ENCODE assay signal across 18 cellular contexts in genomic region chr1:3238705-3239278, GRCh38.
DNase-seq lines count a peak whose midpoint lies in the region; ATAC-seq and TF ChIP-seq lines count a peak whose summit lies in the region.
"Had no signal": no experiment of that assay in that cellular context is flagged by ENCODE, and none has a peak within 500 bp of the region (broad histone marks: within the 10 kb centered on the region; RNA-seq: fewer than 3 reads in every experiment).

No MANE protein-coding gene starts in this region.

- no peak for TF ChIP-seq EP300 in stomach (IDR thresholded peaks at IDR 0.05)

- TF ChIP-seq CTCF in coronary artery (IDR thresholded peaks at IDR 0.05) (no peak), stomach (IDR thresholded peaks at IDR 0.05) (no peak), upper lobe of right lung (IDR thresholded peaks at IDR 0.05) (no peak)

- H3K4me3 ChIP-seq in coronary artery = no peak overlapping the region
- H3K4me3 ChIP-seq in stomach = no peak overlapping the region
- H3K4me3 ChIP-seq in upper lobe of right lung = no peak overlapping the region
- H3K4me3 ChIP-seq: BLaER1, GM23338 had no signal

- peak overlapping the region; percentile 30 to 49 for H3K27ac ChIP-seq in coronary artery
- H3K27ac ChIP-seq in stomach = peak overlapping the region; percentile 67 to 82 (median 71)
- H3K27ac ChIP-seq in upper lobe of right lung = no peak overlapping the region
- H3K27ac ChIP-seq: BLaER1, HL-60 had no signal

- no peak overlapping the region for H3K4me3 Mint-ChIP-seq in activated CD4-positive, alpha-beta memory T cell treated with anti-CD3 and anti-CD28 coated beads for 36 hours
- H3K4me3 Mint-ChIP-seq: CD14-positive monocyte; CD4-positive, alpha-beta memory T cell; GM23338; HFFc6 had no signal

- H3K27me3 ChIP-seq in stomach (peaks cover 0 to 27% (median 0%) of the 10 kb centered on the region in 3 donors), upper lobe of right lung (no peaks in the 10 kb centered on the region)

- WGBS in stomach, 5 donors = 62 to 81% (median 71%) methylated on average over 14 to 21 of the region's 21 CpGs

- H3K9me3 ChIP-seq in stomach = peaks cover 0 to 4% (median 0%) of the 10 kb centered on the region in 4 donors
- H3K9me3 ChIP-seq in upper lobe of right lung = no peaks in the 10 kb centered on the region
- H3K9me3 ChIP-seq: BLaER1 had no signal

- H3K36me3 ChIP-seq in stomach (no peaks in the 10 kb centered on the region), upper lobe of right lung (no peaks in the 10 kb centered on the region)
- H3K36me3 ChIP-seq: BLaER1 had no signal

- TF ChIP-seq POLR2A in stomach (IDR thresholded peaks at IDR 0.05) = no peak

- H3K27me3 Mint-ChIP-seq in activated CD4-positive, alpha-beta memory T cell treated with anti-CD3 and anti-CD28 coated beads for 36 hours = no peaks in the 10 kb centered on the region

- no peak overlapping the region for H3K27ac Mint-ChIP-seq in activated CD4-positive, alpha-beta memory T cell treated with anti-CD3 and anti-CD28 coated beads for 36 hours
- H3K27ac Mint-ChIP-seq: CD14-positive monocyte; CD4-positive, alpha-beta memory T cell; GM23338; HFFc6 had no signal

- POLR2A ChIA-PET in activated CD4-positive, alpha-beta memory T cell treated with anti-CD3 and anti-CD28 coated beads for 36 hours (lab: Charles Lee) = no interaction called here

- peak; percentile 14 for DNase-seq in left ventricle myocardium superior
- no peak for DNase-seq in Right ventricle myocardium superior
- DNase-seq in coronary artery (ENCODE audit: low spot score) = no peak
- DNase-seq in stomach = no peak
- DNase-seq in upper lobe of right lung = no peak
- DNase-seq in RKO (ENCODE audit: low spot score) = no peak
- no peak for DNase-seq in NCI-H510A (lab: John Stamatoyannopoulos, UW)
- no peak for DNase-seq in activated CD4-positive, alpha-beta memory T cell treated with anti-CD3 and anti-CD28 coated beads for 36 hours
- DNase-seq: 8988T; CD4-positive, alpha-beta memory T cell; DMS79 treated with DMSO at 0.1 percent for 48 hours; GF-D8; HCEC 1CT; HFFc6 had no signal

- ATAC-seq in left ventricle myocardium superior (no peak), Right ventricle myocardium superior (ENCODE audit: poor library complexity) (no peak), upper lobe of right lung (peak; percentile 7)

- CTCF ChIA-PET in activated CD4-positive, alpha-beta memory T cell treated with anti-CD3 and anti-CD28 coated beads for 36 hours (lab: Charles Lee) = no interaction called here

- no peaks in the 10 kb centered on the region for H3K36me3 Mint-ChIP-seq in activated CD4-positive, alpha-beta memory T cell treated with anti-CD3 and anti-CD28 coated beads for 36 hours
- H3K36me3 Mint-ChIP-seq: CD14-positive monocyte; CD4-positive, alpha-beta memory T cell had no signal

- intact Hi-C loops in left ventricle myocardium superior (cut with micrococcal nuclease) (no loop called here), Right ventricle myocardium superior (cut with DNase I) (no loop called here), stomach (cut with DNase I; ENCODE audit: low total_unique reads) (no loop called here), upper lobe of right lung (cut with DNase I) (no loop called here)
- intact Hi-C loops in activated CD4-positive, alpha-beta memory T cell treated with anti-CD3 and anti-CD28 coated beads for 36 hours (cut with micrococcal nuclease) = no loop called here

- H3K9me3 Mint-ChIP-seq in activated CD4-positive, alpha-beta memory T cell treated with anti-CD3 and anti-CD28 coated beads for 36 hours = no peaks in the 10 kb centered on the region
- H3K9me3 Mint-ChIP-seq: CD4-positive, alpha-beta memory T cell; GM23338 had no signal

- H3K4me1 ChIP-seq in stomach (peaks cover 15 to 53% (median 28%) of the 10 kb centered on the region in 4 donors), upper lobe of right lung (peaks cover 22% of the 10 kb centered on the region)
- H3K4me1 ChIP-seq: BLaER1 had no signal

- H3K4me1 Mint-ChIP-seq in activated CD4-positive, alpha-beta memory T cell treated with anti-CD3 and anti-CD28 coated beads for 36 hours (ENCODE audit: low read depth) = no peaks in the 10 kb centered on the region
- H3K4me1 Mint-ChIP-seq: CD14-positive monocyte; CD4-positive, alpha-beta memory T cell had no signal
